Comparison of ENCODE assay signal across 8 cellular contexts in genomic region chr2:71923887-71924533, GRCh38.
DNase-seq lines count a peak whose midpoint lies in the region; ATAC-seq and TF ChIP-seq lines count a peak whose summit lies in the region.

No MANE protein-coding gene starts in this region.

- in situ Hi-C loops in KBM-7 (cut with MboI; ENCODE audit: low pct_unique_long_range_greater_than_20kb, low sequenced_read_pairs): no loop called here

- no peaks in the 10 kb centered on the region for H3K4me1 Mint-ChIP-seq in progenitor cell of endocrine pancreas (ENCODE audit: low read depth)

- no peaks in the 10 kb centered on the region for H3K9me3 Mint-ChIP-seq in progenitor cell of endocrine pancreas (ENCODE audit: low read depth)

- no peaks in the 10 kb centered on the region for H3K36me3 Mint-ChIP-seq in progenitor cell of endocrine pancreas (ENCODE audit: insufficient read depth)

- peak; percentile 90 for DNase-seq in DMS 273 (lab: John Stamatoyannopoulos, UW; ENCODE audit: unreplicated experiment)
- DNase-seq in KBM-7: peak; percentile 65
- DNase-seq in RKO (ENCODE audit: low spot score): peak; percentile 70
- DNase-seq in activated gamma-delta T cell treated with anti-CD3 and anti-CD28 coated beads, Interleukin-2, amount 50 U/mL, for 16 hours (ENCODE audit: low read depth): peak; percentile 24
- peak in 41 of 42 donors; percentile 35 to 90 (median 71) for DNase-seq in head of caudate nucleus
- DNase-seq in progenitor cell of endocrine pancreas (ENCODE audit: low spot score, unreplicated experiment): peak; percentile 43
- no peak for DNase-seq in KG1 (lab: John Stamatoyannopoulos, UW)

- intact Hi-C loops in head of caudate nucleus (cut with DNase I): loop anchor here (2.0 to 10.0 kb wide), 4 partner anchors 227 to 823 kb away; no protein-coding TSS in a partner anchor

- H3K4me3 Mint-ChIP-seq in progenitor cell of endocrine pancreas (ENCODE audit: low read depth): no peak overlapping the region

- peak; percentile 81 for TF ChIP-seq CTCF in progenitor cell of endocrine pancreas (IDR thresholded peaks at IDR 0.05; ENCODE audit: unreplicated experiment)

- peak; percentile 88 for ATAC-seq in GM19467 (IDR thresholded peaks at IDR 0.05; ENCODE audit: unreplicated experiment)

- H3K27me3 Mint-ChIP-seq in progenitor cell of endocrine pancreas: peaks cover 10% of the 10 kb centered on the region

- H3K27ac Mint-ChIP-seq in progenitor cell of endocrine pancreas: no peak overlapping the region
